Comparison of ENCODE assay signal across 14 cellular contexts in the genomic region with DNA sequence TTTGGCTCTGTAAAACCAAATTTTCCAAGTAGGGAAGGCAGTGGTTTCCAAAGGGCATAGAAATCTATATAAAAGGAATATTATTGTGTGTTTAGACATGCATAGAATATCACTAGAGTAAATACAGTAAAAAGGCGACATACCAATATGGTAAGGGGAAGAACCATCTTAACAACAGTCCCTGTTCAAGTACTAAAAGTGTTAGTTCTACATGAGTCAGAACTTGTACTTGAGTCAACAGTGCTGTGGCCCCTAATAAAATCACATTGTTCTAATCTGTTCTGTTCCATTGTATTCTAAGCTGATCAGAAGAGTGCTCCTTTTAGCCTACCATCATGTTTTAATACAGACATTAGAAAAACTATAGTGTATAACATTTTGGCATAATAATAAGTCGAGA. TPM values are rescaled to one million over a fixed set of nuclear protein-coding genes. Genes with fewer than 3 reads are reported as not detected.
DNase-seq lines count a peak whose midpoint lies in the region; ATAC-seq and TF ChIP-seq lines count a peak whose summit lies in the region.
"Had no signal": no experiment of that assay in that cellular context is flagged by ENCODE, and none has a peak within 500 bp of the region (broad histone marks: within the 10 kb centered on the region; RNA-seq: fewer than 3 reads in every experiment).

No MANE protein-coding gene starts in this region.

- peaks cover 26% of the 10 kb centered on the region for H3K36me3 Mint-ChIP-seq in activated CD4-positive, alpha-beta T cell treated with anti-CD3 and anti-CD28 coated beads for 36 hours (ENCODE audit: low read depth)

- TF ChIP-seq POLR2A in prostate gland (IDR thresholded peaks at IDR 0.05) = no peak
- no peak for TF ChIP-seq POLR2A in erythroblast (IDR thresholded peaks at IDR 0.05; ENCODE audit: low read length)

- H3K27me3 Mint-ChIP-seq in activated CD4-positive, alpha-beta T cell treated with anti-CD3 and anti-CD28 coated beads for 36 hours = no peaks in the 10 kb centered on the region
- H3K27me3 Mint-ChIP-seq: effector memory CD8-positive, alpha-beta T cell had no signal

- CTCF ChIA-PET in activated CD4-positive, alpha-beta T cell treated with anti-CD3 and anti-CD28 coated beads for 36 hours (lab: Charles Lee) = interaction anchor here (0.6 to 1.5 kb wide), 2 partner anchors 15 to 57 kb away, joined by 3 to 4 read pairs; no protein-coding TSS in a partner anchor

- no peaks in the 10 kb centered on the region for H3K27me3 ChIP-seq in prostate gland (replicated peaks; ENCODE audit: insufficient read depth)

- DNase-seq in activated CD4-positive, alpha-beta T cell treated with anti-CD3 and anti-CD28 coated beads for 36 hours = no peak
- DNase-seq in activated CD4-positive, alpha-beta T cell treated with anti-CD3 and anti-CD28 coated beads for 4 hours = no peak
- DNase-seq in renal cortical epithelial cell (ENCODE audit: low read depth) (peak; percentile 46), caudate nucleus (lab: John Stamatoyannopoulos, UW) (no peak), prostate gland (ENCODE audit: low spot score) (no peak), erythroblast (lab: John Stamatoyannopoulos, UW) (no peak)
- DNase-seq: effector memory CD8-positive, alpha-beta T cell; NCI-H187 treated with DMSO at 0.1 percent for 48 hours; PC-9; stimulated activated CD4-positive, alpha-beta T cell treated with anti-CD3 and anti-CD28 coated beads, Interleukin-1b, Interleukin-23, amount 100 ng/mL, for 48 hours had no signal

- no peak overlapping the region for H3K27ac ChIP-seq in caudate nucleus (ENCODE audit: low read depth, low read length)
- H3K27ac ChIP-seq in prostate gland = no peak overlapping the region
- H3K27ac ChIP-seq: PC-9, thoracic aorta had no signal

- WGBS in prostate gland = 52% methylated on average over 2 of the region's 2 CpGs

- H3K4me3 Mint-ChIP-seq in activated CD4-positive, alpha-beta T cell treated with anti-CD3 and anti-CD28 coated beads for 36 hours = no peak overlapping the region
- H3K4me3 Mint-ChIP-seq: effector memory CD8-positive, alpha-beta T cell; nephron had no signal

- no peaks in the 10 kb centered on the region for H3K4me1 ChIP-seq in prostate gland (replicated peaks)

- H3K27ac Mint-ChIP-seq in activated CD4-positive, alpha-beta T cell treated with anti-CD3 and anti-CD28 coated beads for 36 hours = no peak overlapping the region
- H3K27ac Mint-ChIP-seq: effector memory CD8-positive, alpha-beta T cell had no signal

- H3K9me3 Mint-ChIP-seq in activated CD4-positive, alpha-beta T cell treated with anti-CD3 and anti-CD28 coated beads for 36 hours (ENCODE audit: low read depth) = no peaks in the 10 kb centered on the region
- H3K9me3 Mint-ChIP-seq: effector memory CD8-positive, alpha-beta T cell; nephron had no signal

- intact Hi-C loops in activated CD4-positive, alpha-beta T cell treated with anti-CD3 and anti-CD28 coated beads for 36 hours (cut with DNase I, micrococcal nuclease) = no loop called here
- intact Hi-C loops in prostate gland (cut with DNase I) = no loop called here

- no peak for TF ChIP-seq CTCF in prostate gland (IDR thresholded peaks at IDR 0.05)

- no peak overlapping the region for H3K4me3 ChIP-seq in prostate gland
- H3K4me3 ChIP-seq: PC-9, thoracic aorta had no signal

- POLR2A ChIA-PET in activated CD4-positive, alpha-beta T cell treated with anti-CD3 and anti-CD28 coated beads for 36 hours (lab: Charles Lee) = no interaction called here

- peaks cover 27% of the 10 kb centered on the region for H3K4me1 Mint-ChIP-seq in activated CD4-positive, alpha-beta T cell treated with anti-CD3 and anti-CD28 coated beads for 36 hours
- H3K4me1 Mint-ChIP-seq: nephron had no signal

- peak; percentile 93 for ATAC-seq in activated CD4-positive, alpha-beta T cell treated with anti-CD3 and anti-CD28 coated beads for 36 hours
- peak; percentile 66 for ATAC-seq in GM21619 (IDR thresholded peaks at IDR 0.05; ENCODE audit: unreplicated experiment)
- ATAC-seq in HG03439 (IDR thresholded peaks at IDR 0.05; ENCODE audit: unreplicated experiment) = peak; percentile 56
- ATAC-seq: effector memory CD8-positive, alpha-beta T cell had no signal

- H3K36me3 ChIP-seq in prostate gland = no peaks in the 10 kb centered on the region

- no peaks in the 10 kb centered on the region for H3K9me3 ChIP-seq in prostate gland
- H3K9me3 ChIP-seq: thoracic aorta had no signal

RNA-seq across cellular contexts. Expression of gene TNFRSF11A, which starts 36.1 kb away (rescaled TPM):
- total RNA-seq in activated CD4-positive, alpha-beta T cell treated with anti-CD3 and anti-CD28 coated beads for 36 hours = 1 to 10 TPM; 6.9 to 9.3 TPM
- total RNA-seq in renal cortical epithelial cell (1.4 and 3.3 TPM in 2 replicates), prostate gland (10 to 100 TPM in 1 of 2 donors, 1 to 10 TPM in 1; 6.1 to 10.2 TPM)
